8 cellular contexts compared by ENCODE assay signal in the genomic region with DNA sequence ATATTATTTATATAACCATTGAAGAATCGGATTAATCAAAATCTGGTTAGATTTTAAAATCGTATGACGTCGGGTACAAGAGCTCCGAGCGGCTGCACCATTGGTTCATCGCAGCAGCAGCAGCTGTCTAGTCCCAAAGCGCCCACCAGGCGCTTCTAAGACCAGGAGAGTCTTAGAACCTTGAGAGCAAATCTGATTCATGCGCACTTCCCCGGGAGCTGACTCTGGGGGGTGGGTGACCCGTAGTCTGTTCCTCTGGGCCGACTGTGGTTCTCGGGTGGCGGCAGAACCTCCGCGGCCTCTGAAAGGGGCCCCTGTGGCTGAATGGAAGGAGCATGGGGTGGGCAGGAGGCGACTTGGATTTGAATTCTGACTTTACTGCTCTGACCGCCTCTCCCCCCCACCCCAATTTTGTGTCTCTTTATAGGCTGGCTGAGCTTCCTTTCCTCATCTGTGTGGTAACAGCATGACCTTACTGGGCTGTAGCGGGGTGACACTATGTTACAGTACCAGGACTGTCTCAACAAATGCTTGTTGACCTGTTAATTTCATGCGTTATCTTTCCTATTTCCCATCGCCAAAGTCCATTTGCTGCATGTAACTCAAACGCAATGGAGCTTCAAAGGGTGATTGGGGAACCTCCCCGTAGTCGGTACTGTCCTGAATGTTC.
A peak's percentile ranks its signal among the peaks of the same experiment; 100 is the strongest.
DNase-seq lines count a peak whose midpoint lies in the region; ATAC-seq, FAIRE-seq and TF ChIP-seq lines count a peak whose summit lies in the region.

No MANE protein-coding gene starts in this region.

- peak overlapping the region; percentile 96 for H3K4me2 ChIP-seq in HCT116 (ENCODE audit: low read length)
- peak overlapping the region; percentile 92 for H3K4me2 ChIP-seq in astrocyte (ENCODE audit: low read length)

- POLR2A ChIA-PET in AG04449 (lab: Yijun Ruan, JAX) (no interaction called here), HCT116 (lab: Charles Lee) (no interaction called here)

- H3K27ac ChIP-seq in HCT116 (ENCODE audit: low read depth, low read length) (no peak overlapping the region), astrocyte (ENCODE audit: low read depth, low read length) (no peak overlapping the region)

- no peak overlapping the region for H3K27ac Mint-ChIP-seq in astrocyte (ENCODE audit: unreplicated experiment)
- H3K27ac Mint-ChIP-seq in memory B cell, result peak overlapping the region; percentile 92

- RAD21 ChIA-PET in HCT116 (lab: Charles Lee; ENCODE audit: low non-redundant PET in 1 of 2, low total read pairs in 2 of 2, uncharacterized antibody in 2 of 2, unreplicated experiment in 2 of 2), result no interaction called here

- no peaks in the 10 kb centered on the region for H3K9me2 ChIP-seq in HCT116 (ENCODE audit: insufficient read depth)

- H3K36me3 Mint-ChIP-seq in astrocyte (ENCODE audit: low read depth, unreplicated experiment) (peaks cover 2% of the 10 kb centered on the region), memory B cell (no peaks in the 10 kb centered on the region)

- no peak for TF ChIP-seq RAD21 in HCT116 (IDR thresholded peaks at IDR 0.05; ENCODE audit: low read depth)

- peak; percentile 21 for TF ChIP-seq CTCF in AG04449 (IDR thresholded peaks at IDR 0.05; ENCODE audit: insufficient read depth, low read length, missing control alignments)
- TF ChIP-seq CTCF in HCT116 (IDR thresholded peaks at IDR 0.05 in 2 of 3, conservative IDR thresholded peaks at IDR 0.05 in 1 of 3; ENCODE audit: borderline replicate concordance in 1 of 3, insufficient read depth in 1 of 3, low read depth in 2 of 3, low read length in 2 of 3), result no peak
- peak; percentile 28 for TF ChIP-seq CTCF in astrocyte (IDR thresholded peaks at IDR 0.05; ENCODE audit: insufficient read depth, low read depth, low read length)

- CTCF ChIA-PET in AG04449 (lab: Yijun Ruan, JAX), result interaction anchor here (0.6 to 1.1 kb wide), 5 partner anchors 12 to 488 kb away, joined by 3 to 4 read pairs (median 3); no protein-coding TSS in a partner anchor
- CTCF ChIA-PET in HCT116 (lab: Charles Lee), result no interaction called here

- H3K4me3 Mint-ChIP-seq in astrocyte (ENCODE audit: unreplicated experiment) (peak overlapping the region; percentile 66), memory B cell (peak overlapping the region; percentile 97)

- peaks cover 8 to 29% of the 10 kb centered on the region in 2 experiments for H3K4me1 ChIP-seq in HCT116 (ENCODE audit: control insufficient read depth in 1 of 2, insufficient read depth in 2 of 2, low read length in 2 of 2)
- H3K4me1 ChIP-seq in astrocyte (ENCODE audit: insufficient read depth, low read length), result peaks cover 27% of the 10 kb centered on the region

- no peaks in the 10 kb centered on the region for H3K79me2 ChIP-seq in HCT116 (ENCODE audit: insufficient read depth, low read length)
- no peaks in the 10 kb centered on the region for H3K79me2 ChIP-seq in astrocyte (ENCODE audit: insufficient read depth, low read length)

- H4K20me1 ChIP-seq in HCT116 (ENCODE audit: insufficient read depth), result no peaks in the 10 kb centered on the region
- no peaks in the 10 kb centered on the region for H4K20me1 ChIP-seq in astrocyte (ENCODE audit: insufficient read depth, low read length)

- H3K9me3 ChIP-seq in HCT116 (ENCODE audit: control insufficient read depth in 1 of 2, insufficient read depth in 1 of 2, low read depth in 1 of 2, low read length in 2 of 2), result no peaks in the 10 kb centered on the region
- no peaks in the 10 kb centered on the region for H3K9me3 ChIP-seq in astrocyte (ENCODE audit: insufficient read depth, low read depth, low read length)

- intact Hi-C loops in HCT116 (cut with micrococcal nuclease), result no loop called here

- ATAC-seq in HCT116 (no peak), memory B cell (ENCODE audit: low read depth) (peak; percentile 29), HG03565 (IDR thresholded peaks at IDR 0.05; ENCODE audit: unreplicated experiment) (no peak)

- in situ Hi-C loops in ACHN (cut with HindIII; ENCODE audit: low pct_ligation_motif_present, low pct_unique_long_range_greater_than_20kb, low sequenced_read_pairs), result no loop called here

- H2AFZ ChIP-seq in HCT116 (ENCODE audit: low read depth, low read length, poor library complexity, severe bottlenecking) (no peak overlapping the region), astrocyte (ENCODE audit: low read depth, low read length) (peak overlapping the region; percentile 77)

- H3K36me3 ChIP-seq in HCT116 (ENCODE audit: control insufficient read depth in 1 of 2, insufficient read depth in 2 of 2, low read length in 2 of 2) (no peaks in the 10 kb centered on the region), astrocyte (ENCODE audit: insufficient read depth, low read length) (no peaks in the 10 kb centered on the region)

- DNase-seq in AG04449 (ENCODE audit: low read depth, low spot score), result no peak
- DNase-seq in HCT116 (ENCODE audit: low read depth, low spot score), result no peak
- DNase-seq in astrocyte (ENCODE audit: low read depth), result no peak
- peak in 1 of 2 donors; percentile 36 for DNase-seq in memory B cell (ENCODE audit: low spot score in 2 of 2)
- DNase-seq in ACHN, result no peak
- no peak for DNase-seq in NCI-H446 (lab: John Stamatoyannopoulos, UW)
- DNase-seq in C1 segment of cervical spinal cord (lab: John Stamatoyannopoulos, UW), result no peak

- TF ChIP-seq POLR2A in HCT116 (IDR thresholded peaks at IDR 0.05; ENCODE audit: borderline replicate concordance, extremely low read depth, insufficient read depth, insufficient read length), result no peak

- no peak for FAIRE-seq in astrocyte (lab: Jason Lieb, UNC)

- H3K4me3 ChIP-seq in AG04449 (ENCODE audit: low read depth, low read length) (peak overlapping the region; percentile 64), HCT116 (replicated peaks in 1 of 2; ENCODE audit: low read depth in 1 of 2, low read length in 2 of 2) (no peak overlapping the region), astrocyte (ENCODE audit: insufficient read depth, low read depth, low read length) (peak overlapping the region; percentile 58)

- H3K9me3 Mint-ChIP-seq in astrocyte (ENCODE audit: unreplicated experiment) (no peaks in the 10 kb centered on the region), memory B cell (no peaks in the 10 kb centered on the region)

- H3K4me1 Mint-ChIP-seq in astrocyte (ENCODE audit: low read depth, unreplicated experiment) (peaks cover 8% of the 10 kb centered on the region), memory B cell (peaks cover 27% of the 10 kb centered on the region)

- H3K27me3 Mint-ChIP-seq in astrocyte (ENCODE audit: low read depth, unreplicated experiment) (peaks cover 64% of the 10 kb centered on the region), memory B cell (no peaks in the 10 kb centered on the region)

- no TSS peak for BruUV-seq in HCT116 (replicated peaks; lab: Mats Ljungman, UMichigan)

- H3K9ac ChIP-seq in HCT116 (ENCODE audit: low read length) (no peak overlapping the region), astrocyte (ENCODE audit: low read length) (no peak overlapping the region)

- no peaks in the 10 kb centered on the region for H3K27me3 ChIP-seq in HCT116 (ENCODE audit: insufficient read depth, low read length)
- peaks cover 33% of the 10 kb centered on the region for H3K27me3 ChIP-seq in astrocyte (ENCODE audit: insufficient read depth, low read length)

TF ChIP-seq in HCT116, 20 proteins besides CTCF, POLR2A, EP300 and RAD21:
- no peak for TF ChIP-seq SRF (IDR thresholded peaks at IDR 0.05; ENCODE audit: low read depth)
- TF ChIP-seq EZH2 (IDR thresholded peaks at IDR 0.05), result no peak
- no peak for TF ChIP-seq YY1 (IDR thresholded peaks at IDR 0.05; ENCODE audit: extremely low read depth, insufficient replicate concordance, low read depth, low read length)
- TF ChIP-seq, protein P1, sequence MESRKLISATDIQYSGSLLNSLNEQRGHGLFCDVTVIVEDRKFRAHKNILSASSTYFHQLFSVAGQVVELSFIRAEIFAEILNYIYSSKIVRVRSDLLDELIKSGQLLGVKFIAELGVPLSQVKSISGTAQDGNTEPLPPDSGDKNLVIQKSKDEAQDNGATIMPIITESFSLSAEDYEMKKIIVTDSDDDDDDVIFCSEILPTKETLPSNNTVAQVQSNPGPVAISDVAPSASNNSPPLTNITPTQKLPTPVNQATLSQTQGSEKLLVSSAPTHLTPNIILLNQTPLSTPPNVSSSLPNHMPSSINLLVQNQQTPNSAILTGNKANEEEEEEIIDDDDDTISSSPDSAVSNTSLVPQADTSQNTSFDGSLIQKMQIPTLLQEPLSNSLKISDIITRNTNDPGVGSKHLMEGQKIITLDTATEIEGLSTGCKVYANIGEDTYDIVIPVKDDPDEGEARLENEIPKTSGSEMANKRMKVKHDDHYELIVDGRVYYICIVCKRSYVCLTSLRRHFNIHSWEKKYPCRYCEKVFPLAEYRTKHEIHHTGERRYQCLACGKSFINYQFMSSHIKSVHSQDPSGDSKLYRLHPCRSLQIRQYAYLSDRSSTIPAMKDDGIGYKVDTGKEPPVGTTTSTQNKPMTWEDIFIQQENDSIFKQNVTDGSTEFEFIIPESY (IDR thresholded peaks at IDR 0.05; ENCODE audit: extremely low read depth, insufficient replicate concordance, low read length), result no peak
- no peak for TF ChIP-seq EZH2phosphoT487 (IDR thresholded peaks at IDR 0.05; ENCODE audit: borderline replicate concordance)
- no peak for TF ChIP-seq ELF1 (IDR thresholded peaks at IDR 0.05; ENCODE audit: borderline replicate concordance, low read depth)
- TF ChIP-seq TCF7L2 (IDR thresholded peaks at IDR 0.05; ENCODE audit: borderline replicate concordance, extremely low read depth, insufficient read depth, insufficient read length), result no peak
- TF ChIP-seq CBX3 (IDR thresholded peaks at IDR 0.05; ENCODE audit: low read depth), result no peak
- no peak for TF ChIP-seq EGR1 (IDR thresholded peaks at IDR 0.05; ENCODE audit: low read depth)
- TF ChIP-seq CEBPB (IDR thresholded peaks at IDR 0.05; ENCODE audit: low read depth), result no peak
- no peak for TF ChIP-seq ZNF274 (IDR thresholded peaks at IDR 0.05; ENCODE audit: low read depth, low read length)
TF ChIP-seq in HCT116: peak in this region for 0.

Comparison
In these comparisons a context has a peak if more than half of its experiments do, and no peak if none do; other contexts are left out.
1. H3K4me3 ChIP-seq: peak in AG04449 (single experiment) and astrocyte (single experiment); none in HCT116 (0 of 2).
2. CTCF ChIP-seq: peak in AG04449 (single experiment) and astrocyte (single experiment); none in HCT116 (0 of 3).